1 cellular context compared by ENCODE assay signal in genomic region chr2:143939976-143940375, GRCh38.
TF ChIP-seq lines count a peak whose summit lies in the region.

No MANE protein-coding gene starts in this region.

TF ChIP-seq in WTC11, 78 proteins besides CTCF, POLR2A, EP300 and RAD21 (continued from another document):
- no peak for TF ChIP-seq PRDM15 (CRISPR knock-in tag; IDR thresholded peaks at IDR 0.05)
- no peak for TF ChIP-seq ARID4B (CRISPR knock-in tag; IDR thresholded peaks at IDR 0.05; ENCODE audit: borderline replicate concordance)
TF ChIP-seq in WTC11: peak in this region for 0.
